8 cellular contexts compared by ENCODE assay signal in genomic region chr10:95242581-95243317, GRCh38. TPM values are rescaled to one million over a fixed set of nuclear protein-coding genes. Genes with fewer than 3 reads are reported as not detected.
DNase-seq lines count a peak whose midpoint lies in the region; ATAC-seq and TF ChIP-seq lines count a peak whose summit lies in the region.

No MANE protein-coding gene starts in this region.

- POLR2A ChIA-PET in MCF 10A (lab: Yijun Ruan, JAX), result interaction anchor here (0.7 to 0.8 kb wide), 3 partner anchors 48 to 120 kb away, joined by 3 to 4 read pairs (median 3); partner anchors contain the start of gene PDLIM1

- WGBS in liver, result 81% methylated on average over 8 of the region's 8 CpGs

- H3K9me3 ChIP-seq in liver (ENCODE audit: control insufficient read depth in 4 of 4, low read length in 3 of 4), result no peaks in the 10 kb centered on the region

- intact Hi-C loops in MCF 10A (cut with micrococcal nuclease), result loop anchor here (1.0 to 5.0 kb wide), 6 partner anchors 34 to 612 kb away; no protein-coding TSS in a partner anchor

- no peak overlapping the region for H3K27ac Mint-ChIP-seq in MCF 10A (ENCODE audit: low read depth, unreplicated experiment)
- no peak overlapping the region for H3K27ac Mint-ChIP-seq in effector memory CD8-positive, alpha-beta T cell

- TF ChIP-seq CTCF in AG09319 (IDR thresholded peaks at IDR 0.05; ENCODE audit: low read depth, low read length) (peak; percentile 76), MCF 10A (IDR thresholded peaks at IDR 0.05; ENCODE audit: unreplicated experiment) (peak; percentile 87), liver (IDR thresholded peaks at IDR 0.05; ENCODE audit: low read depth, low read length, missing input control) (peak; percentile 59)

- H3K4me3 ChIP-seq in liver (ENCODE audit: low read depth in 1 of 3, low read length in 3 of 3), result no peak overlapping the region

- H3K27me3 Mint-ChIP-seq in MCF 10A (ENCODE audit: insufficient read depth, unreplicated experiment), result no peaks in the 10 kb centered on the region
- H3K27me3 Mint-ChIP-seq in effector memory CD8-positive, alpha-beta T cell, result peaks cover 0 to 15% of the 10 kb centered on the region in 2 donors

- peaks cover 53% of the 10 kb centered on the region for H3K36me3 Mint-ChIP-seq in MCF 10A (ENCODE audit: insufficient read depth, unreplicated experiment)
- H3K36me3 Mint-ChIP-seq in effector memory CD8-positive, alpha-beta T cell (ENCODE audit: insufficient read depth), result no peaks in the 10 kb centered on the region

- H3K27me3 ChIP-seq in liver (ENCODE audit: control insufficient read depth in 4 of 4, insufficient read depth in 4 of 4, low read length in 3 of 4), result no peaks in the 10 kb centered on the region

- no peak for ATAC-seq in HG02938 (IDR thresholded peaks at IDR 0.05; ENCODE audit: unreplicated experiment)
- ATAC-seq in GM21515 (IDR thresholded peaks at IDR 0.05; ENCODE audit: unreplicated experiment), result no peak
- no peak for ATAC-seq in effector memory CD8-positive, alpha-beta T cell (replicated peaks)

- H3K9ac ChIP-seq in liver (ENCODE audit: low read depth in 1 of 2, low read length in 2 of 2), result no peak overlapping the region

- H3K9me3 Mint-ChIP-seq in MCF 10A (ENCODE audit: unreplicated experiment), result no peaks in the 10 kb centered on the region
- no peaks in the 10 kb centered on the region for H3K9me3 Mint-ChIP-seq in effector memory CD8-positive, alpha-beta T cell

- in situ Hi-C loops in G401 (cut with HindIII; ENCODE audit: low sequenced_read_pairs), result no loop called here

- no peak overlapping the region for H3K27ac ChIP-seq in liver (ENCODE audit: low read depth in 1 of 2, low read length in 2 of 2)

- peaks cover 0 to 3% (median 0%) of the 10 kb centered on the region in 4 donors for H3K4me1 ChIP-seq in liver (ENCODE audit: control insufficient read depth in 4 of 4, insufficient read depth in 4 of 4, low read length in 3 of 4)

- peaks cover 10% of the 10 kb centered on the region for H3K4me1 Mint-ChIP-seq in MCF 10A (ENCODE audit: insufficient read depth, unreplicated experiment)
- H3K4me1 Mint-ChIP-seq in effector memory CD8-positive, alpha-beta T cell (ENCODE audit: low read depth in 2 of 2), result peaks cover 3% of the 10 kb centered on the region in 2 donors

- peaks cover 6 to 41% (median 34%) of the 10 kb centered on the region in 4 donors for H3K36me3 ChIP-seq in liver (ENCODE audit: control insufficient read depth in 4 of 4, insufficient read depth in 3 of 4, low read depth in 1 of 4, low read length in 3 of 4)

- no TSS peak for BruUV-seq in MCF 10A (replicated peaks; lab: Mats Ljungman, UMichigan)

- no peak for DNase-seq in AG09319 (ENCODE audit: extremely low read depth, low read depth)
- peak; percentile 55 for DNase-seq in G401 (ENCODE audit: low spot score)
- DNase-seq in NCI-H69 (lab: John Stamatoyannopoulos, UW), result peak; percentile 42
- DNase-seq in MCF 10A (ENCODE audit: unreplicated experiment), result peak; percentile 71
- no peak for DNase-seq in effector memory CD8-positive, alpha-beta T cell

- CTCF ChIA-PET in MCF 10A (lab: Yijun Ruan, JAX), result interaction anchor here (0.5 to 18.9 kb wide), 66 partner anchors 9 to 1103 kb away, joined by 3 to 713 read pairs (median 4); partner anchors contain the start of gene ACSM6

- H3K4me3 Mint-ChIP-seq in MCF 10A (ENCODE audit: unreplicated experiment), result no peak overlapping the region
- no peak overlapping the region for H3K4me3 Mint-ChIP-seq in effector memory CD8-positive, alpha-beta T cell

- TF ChIP-seq RAD21 in liver (IDR thresholded peaks at IDR 0.05), result peak; percentile 85 to 87

TF ChIP-seq in liver, 16 proteins besides CTCF, POLR2A, EP300 and RAD21:
- no peak for TF ChIP-seq HNF4G (IDR thresholded peaks at IDR 0.05)
- no peak for TF ChIP-seq MAX (IDR thresholded peaks at IDR 0.05)
- TF ChIP-seq FOXA2 (IDR thresholded peaks at IDR 0.05), result no peak
- no peak for TF ChIP-seq ZBTB33 (IDR thresholded peaks at IDR 0.05)
- no peak for TF ChIP-seq RXRA (IDR thresholded peaks at IDR 0.05)
- TF ChIP-seq GABPA (IDR thresholded peaks at IDR 0.05 in 1 of 2, conservative IDR thresholded peaks at IDR 0.05 in 1 of 2), result no peak
- TF ChIP-seq TAF1 (conservative IDR thresholded peaks at IDR 0.05), result no peak
- no peak for TF ChIP-seq SP1 (IDR thresholded peaks at IDR 0.05)
- TF ChIP-seq FOXA1 (IDR thresholded peaks at IDR 0.05), result no peak
- TF ChIP-seq HNF4A (conservative IDR thresholded peaks at IDR 0.05), result no peak
- no peak for TF ChIP-seq NR2F2 (IDR thresholded peaks at IDR 0.05)
- no peak for TF ChIP-seq ATF3 (IDR thresholded peaks at IDR 0.05)
TF ChIP-seq in liver: peak in this region for 0.

RNA-seq across cellular contexts. Expression of gene PDLIM1, which starts 48.1 kb away (rescaled TPM):
- not detected in 2 replicates for total RNA-seq in G401 (2014; rRNA removed; shearing (Covaris generic))
- 74.6 and 98.1 TPM in 2 replicates for total RNA-seq in MCF 10A (2022)
- total RNA-seq in liver, result 10 to 100 TPM; 16.8 to 22.3 TPM
- polyA plus RNA-seq in liver, result 10 to 100 TPM; 66.7 to 73.4 TPM

RNA-seq across cellular contexts. Expression of gene ACSM6, which starts 48.7 kb away (rescaled TPM):
- total RNA-seq in G401 (2014; rRNA removed; shearing (Covaris generic)), result not detected in 2 replicates
- not detected in 2 replicates for total RNA-seq in MCF 10A (2022)
- total RNA-seq in liver, result not detected
- polyA plus RNA-seq in liver, result not detected

Comparison
In these comparisons a context has a peak if more than half of its experiments do, and no peak if none do; other contexts are left out.
1. DNase-seq: peak in G401 (single experiment), NCI-H69 (single experiment) and MCF 10A (single experiment); none in AG09319 (single experiment) and effector memory CD8-positive, alpha-beta T cell (0 of 3).
2. RNA of gene PDLIM1, which starts 48.1 kb away (total RNA-seq): 74.6 to 98.1 TPM in MCF 10A and 16.8 to 22.3 TPM in liver; not detected in G401; every median in the first group is over 10 times any median in the second.
3. Peak in every context shown above with its lines, with median percentiles within 50 percentile points of each other: CTCF ChIP-seq.